Comparison of ENCODE assay signal across 11 cellular contexts in genomic region chr10:86599729-86600128, GRCh38. TPM values are rescaled to one million over a fixed set of nuclear protein-coding genes. Genes with fewer than 3 reads are reported as not detected.
DNase-seq lines count a peak whose midpoint lies in the region; ATAC-seq, FAIRE-seq and TF ChIP-seq lines count a peak whose summit lies in the region.
"Had no signal": no experiment of that assay in that cellular context is flagged by ENCODE, and none has a peak within 500 bp of the region (broad histone marks: within the 10 kb centered on the region; RNA-seq: fewer than 3 reads in every experiment).

No MANE protein-coding gene starts in this region.

- H3K27ac ChIP-seq in DND-41 (ENCODE audit: low read length) (no peak overlapping the region), kidney (ENCODE audit: low read depth in 2 of 2, low read length in 2 of 2) (no peak overlapping the region), thyroid gland (no peak overlapping the region), sigmoid colon (no peak overlapping the region)
- H3K27ac ChIP-seq: uterus had no signal

- peak; percentile 12 for DNase-seq in DND-41
- DNase-seq in HT-29 (ENCODE audit: low spot score) = peak; percentile 61
- peak; percentile 36 for DNase-seq in epithelial cell of esophagus (ENCODE audit: low read depth)
- DNase-seq in kidney = no peak
- no peak for DNase-seq in thyroid gland
- no peak for DNase-seq in NCI-H774 (lab: John Stamatoyannopoulos, UW)
- DNase-seq in sigmoid colon = no peak
- DNase-seq: NCI-H2107, uterus had no signal

- peaks cover 4% of the 10 kb centered on the region for H3K27me3 ChIP-seq in DND-41 (ENCODE audit: insufficient read depth, low read length, poor library complexity)
- no peaks in the 10 kb centered on the region for H3K27me3 ChIP-seq in thyroid gland
- H3K27me3 ChIP-seq in sigmoid colon = no peaks in the 10 kb centered on the region
- H3K27me3 ChIP-seq: uterus had no signal

- no peaks in the 10 kb centered on the region for H3K36me3 ChIP-seq in DND-41 (ENCODE audit: insufficient read depth, low read length)
- no peaks in the 10 kb centered on the region for H3K36me3 ChIP-seq in kidney (ENCODE audit: control insufficient read depth in 1 of 2, insufficient read depth in 2 of 2, low read length in 2 of 2)
- H3K36me3 ChIP-seq in thyroid gland = no peaks in the 10 kb centered on the region
- no peaks in the 10 kb centered on the region for H3K36me3 ChIP-seq in sigmoid colon
- H3K36me3 ChIP-seq: uterus had no signal

- peak; percentile 62; the same call in 2 of the 3 replicates for ATAC-seq in DND-41 (ENCODE audit: insufficient read depth, low read depth)
- ATAC-seq in GM19463 (IDR thresholded peaks at IDR 0.05; ENCODE audit: unreplicated experiment) = peak; percentile 89

- H3K9ac ChIP-seq in DND-41 (ENCODE audit: low read depth, low read length) (no peak overlapping the region), kidney (ENCODE audit: low read length in 2 of 2) (no peak overlapping the region)

- intact Hi-C loops in kidney (cut with DNase I) = no loop called here
- intact Hi-C loops in thyroid gland (cut with DNase I) = no loop called here
- intact Hi-C loops in sigmoid colon (cut with DNase I) = no loop called here

- H3K4me2 ChIP-seq in DND-41 (ENCODE audit: insufficient read depth, low read length) = no peak overlapping the region

- H3K4me3 ChIP-seq in DND-41 (ENCODE audit: low read depth in 1 of 2, low read length in 2 of 2) (no peak overlapping the region), epithelial cell of esophagus (ENCODE audit: low read length) (no peak overlapping the region), kidney (ENCODE audit: low read length in 2 of 2) (no peak overlapping the region), thyroid gland (replicated peaks in 1 of 3) (no peak overlapping the region), sigmoid colon (no peak overlapping the region)
- H3K4me3 ChIP-seq: uterus had no signal

- no peak for TF ChIP-seq EP300 in sigmoid colon (IDR thresholded peaks at IDR 0.05)

- no peak overlapping the region for H2AFZ ChIP-seq in DND-41 (ENCODE audit: low read depth, low read length)

- TF ChIP-seq POLR2A in thyroid gland (IDR thresholded peaks at IDR 0.05) = no peak
- no peak for TF ChIP-seq POLR2A in sigmoid colon (IDR thresholded peaks at IDR 0.05)

- no peaks in the 10 kb centered on the region for H3K4me1 ChIP-seq in DND-41 (ENCODE audit: insufficient read depth, low read length)
- no peaks in the 10 kb centered on the region for H3K4me1 ChIP-seq in kidney (ENCODE audit: control insufficient read depth in 1 of 2, insufficient read depth in 1 of 2, low read depth in 1 of 2, low read length in 2 of 2)
- no peaks in the 10 kb centered on the region for H3K4me1 ChIP-seq in thyroid gland
- no peaks in the 10 kb centered on the region for H3K4me1 ChIP-seq in sigmoid colon
- H3K4me1 ChIP-seq: uterus had no signal

- H3K79me2 ChIP-seq in DND-41 (ENCODE audit: insufficient read depth, low read length) = no peaks in the 10 kb centered on the region

- FAIRE-seq in kidney (lab: Jason Lieb, UNC) = no peak
- FAIRE-seq: frontal cortex had no signal

- TF ChIP-seq CTCF in DND-41 (IDR thresholded peaks at IDR 0.05; ENCODE audit: borderline replicate concordance, extremely low read depth, low read length, poor library complexity, severe bottlenecking) (no peak), epithelial cell of esophagus (IDR thresholded peaks at IDR 0.05; ENCODE audit: insufficient read depth, low read depth, low read length, missing control alignments) (no peak), kidney (IDR thresholded peaks at IDR 0.05; ENCODE audit: borderline replicate concordance, extremely low read depth, insufficient read depth) (no peak), thyroid gland (IDR thresholded peaks at IDR 0.05) (no peak), sigmoid colon (IDR thresholded peaks at IDR 0.05) (no peak)

- 51 to 64% methylated on average over 4 of the region's 4 CpGs for WGBS in thyroid gland, 2 donors
- WGBS in sigmoid colon, 2 donors = 10 to 33% methylated on average over 4 of the region's 4 CpGs

- H3K9me3 ChIP-seq in DND-41 (ENCODE audit: insufficient read depth, low read length, severe bottlenecking) (no peaks in the 10 kb centered on the region), kidney (ENCODE audit: control insufficient read depth in 1 of 2, low read length in 2 of 2) (no peaks in the 10 kb centered on the region), thyroid gland (no peaks in the 10 kb centered on the region), sigmoid colon (no peaks in the 10 kb centered on the region)
- H3K9me3 ChIP-seq: uterus had no signal

- H4K20me1 ChIP-seq in DND-41 (ENCODE audit: insufficient read depth, low read length) = no peaks in the 10 kb centered on the region

RNA-seq across cellular contexts. Expression of gene OPN4, which starts 54.6 kb away (rescaled TPM):
- not detected in 2 replicates for total RNA-seq in HT-29 (2014; rRNA removed; shearing (Covaris generic))
- not detected for total RNA-seq in kidney
- not detected for polyA plus RNA-seq in kidney (ENCODE audit: insufficient read depth, low read depth, low replicate concordance)
- total RNA-seq in thyroid gland = under 1 TPM in 1 of 4 donors, not detected in 3; 0.24 TPM
- not detected for total RNA-seq in sigmoid colon
- under 1 TPM in 1 of 3 donors, not detected in 2; 0.04 TPM for polyA plus RNA-seq in sigmoid colon
- total RNA-seq: frontal cortex, uterus had no signal

Comparison
In these comparisons a context has a peak if more than half of its experiments do, and no peak if none do; other contexts are left out.
1. DNase-seq: peak in DND-41 (single experiment), HT-29 (single experiment) and epithelial cell of esophagus (single experiment); none in kidney (single experiment), thyroid gland (0 of 2), NCI-H774 (single experiment) and sigmoid colon (single experiment).